Comparison of ENCODE assay signal across 8 cellular contexts in genomic region chr4:18621186-18621585, GRCh38.
"Had no signal": no experiment of that assay in that cellular context is flagged by ENCODE, and none has a peak within 500 bp of the region (broad histone marks: within the 10 kb centered on the region; RNA-seq: fewer than 3 reads in every experiment).

No MANE protein-coding gene starts in this region.

- H2AFZ ChIP-seq: GM23248 had no signal

- H3K4me3 Mint-ChIP-seq: H9, IgD-negative memory B cell had no signal

- H3K27me3 Mint-ChIP-seq: IgD-negative memory B cell had no signal

- DNase-seq: GM23248, GOT3, H9, HCEC 1CT, KG1 had no signal

- H3K36me3 Mint-ChIP-seq: IgD-negative memory B cell had no signal

- FAIRE-seq: H54 had no signal

- H3K27ac ChIP-seq: GM23248, HL-60 had no signal

- H3K27ac Mint-ChIP-seq: H9, IgD-negative memory B cell had no signal

- H3K9ac ChIP-seq: GM23248 had no signal

- H3K9me3 Mint-ChIP-seq: H9 had no signal

- H3K4me3 ChIP-seq: GM23248 had no signal
